1 cellular context compared by ENCODE assay signal in genomic region chr16:588889-589657, GRCh38.
TF ChIP-seq lines count a peak whose summit lies in the region.

No MANE protein-coding gene starts in this region.

TF ChIP-seq in K562, 482 proteins besides CTCF, POLR2A, EP300 and RAD21 (continued from another document):
- TF ChIP-seq ZBTB40 (IDR thresholded peaks at IDR 0.05) (peak; percentile 98), ZBTB40 (CRISPR knock-in tag; IDR thresholded peaks at IDR 0.05) (no peak), ZKSCAN8 (CRISPR knock-in tag; IDR thresholded peaks at IDR 0.05) (no peak), GTF2F1 (IDR thresholded peaks at IDR 0.05; ENCODE audit: low read depth, low read length) (peak; percentile 32; the same call in 1 of the 2 replicates), KLF16 (IDR thresholded peaks at IDR 0.05) (no peak), CHD1 (IDR thresholded peaks at IDR 0.05; ENCODE audit: low read length) (peak; percentile 93), ZFX (CRISPR knock-in tag; IDR thresholded peaks at IDR 0.05) (peak; percentile 76), ERF (CRISPR knock-in tag; IDR thresholded peaks at IDR 0.05) (no peak), SP1 (CRISPR knock-in tag; IDR thresholded peaks at IDR 0.05) (peak; percentile 95), C11orf30 (IDR thresholded peaks at IDR 0.05; ENCODE audit: low read depth) (peak; percentile 79), ZBTB33 (CRISPR knock-in tag; IDR thresholded peaks at IDR 0.05) (peak; percentile 67; the same call in 1 of the 2 replicates), MTA3 (IDR thresholded peaks at IDR 0.05; ENCODE audit: borderline replicate concordance) (peak; percentile 77), CCAR2 (IDR thresholded peaks at IDR 0.05; ENCODE audit: low read depth, low read length) (no peak), ZNF24 (IDR thresholded peaks at IDR 0.05) (peak; percentile 68), SMARCC2 (IDR thresholded peaks at IDR 0.05; ENCODE audit: low read depth) (no peak), HCFC1 (IDR thresholded peaks at IDR 0.05; ENCODE audit: low read depth, low read length) (peak; percentile 38; the same call in 1 of the 2 replicates), CEBPG (CRISPR knock-in tag; IDR thresholded peaks at IDR 0.05) (0 out of 2 replicates have a peak, but pooled peaks have one; percentile 15), CEBPG (tag; conservative IDR thresholded peaks at IDR 0.05 in 1 of 2, IDR thresholded peaks at IDR 0.05 in 1 of 2) (no peak), ZNF316 (IDR thresholded peaks at IDR 0.05) (peak; percentile 55), RBM22 (IDR thresholded peaks at IDR 0.05; ENCODE audit: low read depth, low read length, poor library complexity, severe bottlenecking) (peak; percentile 52), ZMIZ1 (IDR thresholded peaks at IDR 0.05; ENCODE audit: low read depth in 2 of 2, low read length in 2 of 2) (no peak; a peak in 1 of 4 replicates), TARDBP (IDR thresholded peaks at IDR 0.05) (peak; percentile 69), DLX4 (CRISPR knock-in tag; IDR thresholded peaks at IDR 0.05) (no peak), ZNF511 (CRISPR knock-in tag; IDR thresholded peaks at IDR 0.05) (peak; percentile 58), TEAD1 (CRISPR knock-in tag; IDR thresholded peaks at IDR 0.05) (peak in 1 of 2 experiments; percentile 65; a peak in 2 of 4 replicates), GABPB2 (CRISPR knock-in tag; conservative IDR thresholded peaks at IDR 0.05) (no peak), PTRF (tag; IDR thresholded peaks at IDR 0.05) (no peak), JUND (IDR thresholded peaks at IDR 0.05; ENCODE audit: borderline replicate concordance, low read depth, low read length) (peak; percentile 17; the same call in 1 of the 2 replicates), JUND (tag; IDR thresholded peaks at IDR 0.05; ENCODE audit: borderline replicate concordance, low read depth, low read length) (peak; percentile 25; the same call in 1 of the 3 replicates), TFAP4 (CRISPR knock-in tag; IDR thresholded peaks at IDR 0.05; ENCODE audit: borderline replicate concordance) (peak; percentile 73), DDX20 (tag; IDR thresholded peaks at IDR 0.05; ENCODE audit: low read depth) (no peak), ATF7 (IDR thresholded peaks at IDR 0.05) (peak; percentile 82; the same call in 1 of the 2 replicates), RNF2 (IDR thresholded peaks at IDR 0.05) (0 out of 2 replicates have a peak, but pooled peaks have one; percentile 30), MED1 (CRISPR knock-in tag; IDR thresholded peaks at IDR 0.05; ENCODE audit: borderline replicate concordance) (no peak), FOXM1 (IDR thresholded peaks at IDR 0.05; ENCODE audit: low read depth) (no peak), FOXM1 (CRISPR knock-in tag; IDR thresholded peaks at IDR 0.05; ENCODE audit: low read depth) (peak; percentile 76; the same call in 1 of the 2 replicates), CREB1 (IDR thresholded peaks at IDR 0.05) (peak; percentile 35), CREB1 (CRISPR knock-in tag; IDR thresholded peaks at IDR 0.05) (peak; percentile 79), ZNF431 (CRISPR knock-in tag; IDR thresholded peaks at IDR 0.05) (0 out of 2 replicates have a peak, but pooled peaks have one; percentile 1), MAZ (CRISPR knock-in tag; conservative IDR thresholded peaks at IDR 0.05 in 1 of 2, IDR thresholded peaks at IDR 0.05 in 1 of 2) (peak in 1 of 2 experiments; percentile 18; a peak in 2 of 4 replicates), SAFB (IDR thresholded peaks at IDR 0.05; ENCODE audit: borderline replicate concordance, low read depth, low read length) (peak; percentile 78)
